ENCODE assay signal across 10 cellular contexts in genomic region chr13:83449666-83450395, GRCh38.
DNase-seq lines count a peak whose midpoint lies in the region; ATAC-seq and TF ChIP-seq lines count a peak whose summit lies in the region.
"Had no signal": no experiment of that assay in that cellular context is flagged by ENCODE, and none has a peak within 500 bp of the region (broad histone marks: within the 10 kb centered on the region; RNA-seq: fewer than 3 reads in every experiment).

No MANE protein-coding gene starts in this region.

- 33% methylated on average over 3 of the region's 3 CpGs for WGBS in mammary epithelial cell (ENCODE audit: low coverage, missing lambda C conversion rate)
- no CpG with 5 or more reads among the region's 3 CpGs for WGBS in neuronal stem cell (ENCODE audit: extremely low coverage in 2 of 2, insufficient read length in 2 of 2, insufficient replicate concordance in 1 of 2), 2 donors
- 56% methylated on average over 3 of the region's 3 CpGs for WGBS in upper lobe of left lung, 2 donors
- 47 to 62% methylated on average over 3 of the region's 3 CpGs for WGBS in sigmoid colon, 2 donors

- peak overlapping the region; percentile 3 for H3K9ac ChIP-seq in mammary epithelial cell (ENCODE audit: insufficient read depth, low read length)
- no peak overlapping the region for H3K9ac ChIP-seq in neuronal stem cell (ENCODE audit: low read depth, low read length, poor library complexity)
- H3K9ac ChIP-seq in Karpas-422 (ENCODE audit: low read length): no peak overlapping the region

- no peak overlapping the region for H2BK12ac ChIP-seq in neuronal stem cell (ENCODE audit: low read length)

- TF ChIP-seq CTCF in mammary epithelial cell (conservative IDR thresholded peaks at IDR 0.05 in 1 of 2, IDR thresholded peaks at IDR 0.05 in 1 of 2; ENCODE audit: extremely low read depth in 1 of 2, insufficient read depth in 1 of 2, low read depth in 1 of 2, low read length in 2 of 2): no peak
- TF ChIP-seq CTCF in gastrocnemius medialis (IDR thresholded peaks at IDR 0.05 in 4 of 5, conservative IDR thresholded peaks at IDR 0.05 in 1 of 5): no peak
- no peak for TF ChIP-seq CTCF in upper lobe of left lung (IDR thresholded peaks at IDR 0.05)
- no peak for TF ChIP-seq CTCF in sigmoid colon (IDR thresholded peaks at IDR 0.05)

- no peaks in the 10 kb centered on the region for H3K27me3 ChIP-seq in mammary epithelial cell (ENCODE audit: insufficient read depth, low read length)
- no peaks in the 10 kb centered on the region for H3K27me3 ChIP-seq in neuronal stem cell (ENCODE audit: control insufficient read depth in 3 of 3, insufficient read depth in 3 of 3, low read depth in 1 of 3, low read length in 3 of 3)
- no peaks in the 10 kb centered on the region for H3K27me3 ChIP-seq in Karpas-422 (ENCODE audit: low read length)
- no peaks in the 10 kb centered on the region for H3K27me3 ChIP-seq in gastrocnemius medialis
- H3K27me3 ChIP-seq in upper lobe of left lung: no peaks in the 10 kb centered on the region
- H3K27me3 ChIP-seq in sigmoid colon: no peaks in the 10 kb centered on the region

- H3K27ac ChIP-seq in mammary epithelial cell (ENCODE audit: insufficient read depth, low read depth, low read length): peak overlapping the region; percentile 48
- peak overlapping the region; percentile 46 for H3K27ac ChIP-seq in neuronal stem cell (replicated peaks; ENCODE audit: low read length)
- no peak overlapping the region for H3K27ac ChIP-seq in Karpas-422 (ENCODE audit: low read length)
- H3K27ac ChIP-seq in gastrocnemius medialis: no peak overlapping the region
- H3K27ac ChIP-seq in upper lobe of left lung: no peak overlapping the region
- no peak overlapping the region for H3K27ac ChIP-seq in sigmoid colon

- H4K91ac ChIP-seq in neuronal stem cell (ENCODE audit: low read depth, low read length, poor library complexity): no peak overlapping the region

- CTCF ChIA-PET in mammary epithelial cell (lab: Charles Lee; ENCODE audit: low non-redundant PET): interaction anchor here (0.5 to 0.6 kb wide), 2 partner anchors 11 to 19 kb away, joined by 3 to 6 read pairs; no protein-coding TSS in a partner anchor

- H3K18ac ChIP-seq in neuronal stem cell (ENCODE audit: low read length): no peak overlapping the region

- H3K9me2 ChIP-seq in Karpas-422 (replicated peaks; ENCODE audit: insufficient read depth, low read length): no peaks in the 10 kb centered on the region

- peak overlapping the region; percentile 43 for H3K4me2 ChIP-seq in mammary epithelial cell (ENCODE audit: insufficient read depth, low read depth, low read length)
- H3K4me2 ChIP-seq in neuronal stem cell (ENCODE audit: insufficient read depth, low read length, poor library complexity, severe bottlenecking): no peak overlapping the region
- H3K4me2 ChIP-seq in Karpas-422 (ENCODE audit: low read depth, low read length, poor library complexity, severe bottlenecking): no peak overlapping the region

- dilution Hi-C loops in mammary epithelial cell (cut with HindIII; ENCODE audit: low sequenced_read_pairs): no loop called here

- no peak overlapping the region for H2BK120ac ChIP-seq in neuronal stem cell (ENCODE audit: low read depth, low read length)

- no peaks in the 10 kb centered on the region for H3K36me3 ChIP-seq in mammary epithelial cell (ENCODE audit: insufficient read depth, low read length)
- no peaks in the 10 kb centered on the region for H3K36me3 ChIP-seq in neuronal stem cell (replicated peaks in 1 of 2; ENCODE audit: control insufficient read depth in 2 of 2, insufficient read depth in 2 of 2, low read length in 2 of 2)
- no peaks in the 10 kb centered on the region for H3K36me3 ChIP-seq in Karpas-422 (ENCODE audit: insufficient read depth, low read length)
- no peaks in the 10 kb centered on the region for H3K36me3 ChIP-seq in gastrocnemius medialis
- H3K36me3 ChIP-seq in upper lobe of left lung: no peaks in the 10 kb centered on the region
- no peaks in the 10 kb centered on the region for H3K36me3 ChIP-seq in sigmoid colon

- H3K4me1 ChIP-seq in mammary epithelial cell (ENCODE audit: insufficient read depth, low read length): peaks cover 19% of the 10 kb centered on the region
- peaks cover 0 to 6% of the 10 kb centered on the region in 2 donors for H3K4me1 ChIP-seq in neuronal stem cell (ENCODE audit: control insufficient read depth in 2 of 2, insufficient read depth in 1 of 2, low read depth in 1 of 2, low read length in 2 of 2)
- H3K4me1 ChIP-seq in Karpas-422 (ENCODE audit: low read length): no peaks in the 10 kb centered on the region
- no peaks in the 10 kb centered on the region for H3K4me1 ChIP-seq in gastrocnemius medialis
- no peaks in the 10 kb centered on the region for H3K4me1 ChIP-seq in upper lobe of left lung
- H3K4me1 ChIP-seq in sigmoid colon: peaks cover 0 to 4% (median 0%) of the 10 kb centered on the region in 4 donors

- no peaks in the 10 kb centered on the region for H3K79me1 ChIP-seq in neuronal stem cell (ENCODE audit: low read depth, low read length)

- no peak overlapping the region for H3K4ac ChIP-seq in neuronal stem cell (ENCODE audit: low read length)

- BruUV-seq in mammary epithelial cell (replicated peaks; lab: Mats Ljungman, UMichigan): no TSS peak

- H3K79me2 ChIP-seq in mammary epithelial cell (ENCODE audit: insufficient read depth, low read length) (no peaks in the 10 kb centered on the region), Karpas-422 (ENCODE audit: low read length) (no peaks in the 10 kb centered on the region)

- intact Hi-C loops in mammary epithelial cell (cut with micrococcal nuclease) (loop anchor here (5.0 kb wide), 1 partner anchor 492 kb away; no protein-coding TSS in a partner anchor), gastrocnemius medialis (cut with DNase I; ENCODE audit: low total_unique reads) (no loop called here), sigmoid colon (cut with DNase I) (no loop called here)

- no peak overlapping the region for H2AK5ac ChIP-seq in neuronal stem cell (ENCODE audit: low read depth, low read length)

- no peak overlapping the region for H4K8ac ChIP-seq in neuronal stem cell (ENCODE audit: low read depth, low read length)

- H4K20me1 ChIP-seq in mammary epithelial cell (ENCODE audit: insufficient read depth, low read length) (no peaks in the 10 kb centered on the region), Karpas-422 (ENCODE audit: insufficient read depth, low read depth, low read length) (no peaks in the 10 kb centered on the region)

- peak; percentile 21 for DNase-seq in Caki2 (ENCODE audit: low read depth)
- DNase-seq in NCI-H226: peak; percentile 90
- peak; percentile 81 for DNase-seq in mammary epithelial cell
- DNase-seq in neuronal stem cell (ENCODE audit: low spot score): no peak
- no peak for DNase-seq in Karpas-422
- no peak for DNase-seq in gastrocnemius medialis
- no peak for DNase-seq in upper lobe of left lung
- DNase-seq in sigmoid colon: no peak
- DNase-seq: naive B cell, NCI-H187 treated with DMSO at 0.1 percent for 48 hours had no signal

- no peak overlapping the region for H3K14ac ChIP-seq in neuronal stem cell (ENCODE audit: low read length)

- TF ChIP-seq EP300 in upper lobe of left lung (IDR thresholded peaks at IDR 0.05) (no peak), sigmoid colon (IDR thresholded peaks at IDR 0.05) (no peak)

- no peak for ATAC-seq in gastrocnemius medialis
- ATAC-seq in upper lobe of left lung (ENCODE audit: low FRiP score in 2 of 2): no peak

- no peak overlapping the region for H2BK5ac ChIP-seq in neuronal stem cell (ENCODE audit: low read length)

- H3K9me3 ChIP-seq in mammary epithelial cell (replicated peaks; ENCODE audit: insufficient read depth, low read length) (no peaks in the 10 kb centered on the region), neuronal stem cell (replicated peaks in 1 of 2; ENCODE audit: control insufficient read depth in 2 of 2, insufficient read depth in 1 of 2, low read depth in 1 of 2, low read length in 2 of 2) (peaks cover 0 to 8% of the 10 kb centered on the region in 2 donors), Karpas-422 (ENCODE audit: low read length) (no peaks in the 10 kb centered on the region; the same call in 1 of the 2 replicates), gastrocnemius medialis (no peaks in the 10 kb centered on the region), upper lobe of left lung (peaks cover 0 to 12% (median 0%) of the 10 kb centered on the region in 4 donors), sigmoid colon (no peaks in the 10 kb centered on the region)

- TF ChIP-seq POLR2A in gastrocnemius medialis (IDR thresholded peaks at IDR 0.05): no peak
- TF ChIP-seq POLR2A in upper lobe of left lung (IDR thresholded peaks at IDR 0.05): no peak
- no peak for TF ChIP-seq POLR2A in sigmoid colon (IDR thresholded peaks at IDR 0.05)

- in situ Hi-C loops in Caki2 (cut with HindIII; ENCODE audit: low pct_unique_long_range_greater_than_20kb, low sequenced_read_pairs): no loop called here
- in situ Hi-C loops in mammary epithelial cell (cut with MboI; ENCODE audit: low sequenced_read_pairs in 2 of 2): no loop called here
- in situ Hi-C loops in gastrocnemius medialis (cut with MboI; ENCODE audit: low sequenced_read_pairs in 4 of 4): no loop called here

- H2AFZ ChIP-seq in mammary epithelial cell (ENCODE audit: low read depth, low read length): peak overlapping the region; percentile 4
- peak overlapping the region; percentile 76 for H2AFZ ChIP-seq in neuronal stem cell (ENCODE audit: low read length)
- H2AFZ ChIP-seq in Karpas-422 (ENCODE audit: low read length): no peak overlapping the region

- H2BK15ac ChIP-seq in neuronal stem cell (ENCODE audit: low read length): no peak overlapping the region

- H3K4me3 ChIP-seq in mammary epithelial cell (replicated peaks in 1 of 3; ENCODE audit: insufficient read depth in 1 of 3, low read depth in 2 of 3, low read length in 3 of 3) (no peak overlapping the region), neuronal stem cell (ENCODE audit: low read length in 2 of 2) (no peak overlapping the region), Karpas-422 (ENCODE audit: low read length) (no peak overlapping the region), gastrocnemius medialis (no peak overlapping the region), upper lobe of left lung (no peak overlapping the region), sigmoid colon (no peak overlapping the region)

- no peak overlapping the region for H3K23ac ChIP-seq in neuronal stem cell (ENCODE audit: low read depth, low read length, poor library complexity)

Comparison
In these comparisons a context has a peak if more than half of its experiments do, and no peak if none do; other contexts are left out.
1. DNase-seq: peak in Caki2 (single experiment), NCI-H226 (single experiment) and mammary epithelial cell (single experiment); none in neuronal stem cell (single experiment), Karpas-422 (single experiment), gastrocnemius medialis (0 of 2), upper lobe of left lung (0 of 2) and sigmoid colon (single experiment).
2. H3K27ac ChIP-seq: peak in mammary epithelial cell (single experiment) and neuronal stem cell (single experiment); none in Karpas-422 (single experiment), gastrocnemius medialis (0 of 4), upper lobe of left lung (0 of 4) and sigmoid colon (0 of 4).